Comparison of ENCODE assay signal across 8 cellular contexts in genomic region chr11:44861829-44862545, GRCh38.
DNase-seq lines count a peak whose midpoint lies in the region; ATAC-seq and TF ChIP-seq lines count a peak whose summit lies in the region.

No MANE protein-coding gene starts in this region.

- intact Hi-C loops in spleen (cut with DNase I; ENCODE audit: low total_unique reads) = no loop called here

- H3K36me3 ChIP-seq in right atrium auricular region (peaks cover 10% of the 10 kb centered on the region), spleen (no peaks in the 10 kb centered on the region)

- H3K36me3 Mint-ChIP-seq in activated naive CD8-positive, alpha-beta T cell treated with anti-CD3 and anti-CD28 coated beads, Interleukin-2, amount 10 ng/mL, durations not matched to agents 7 days and 5 days = no peaks in the 10 kb centered on the region

- DNase-seq in CD1c-positive myeloid dendritic cell (ENCODE audit: extremely low spot score) (peak; percentile 81), GM20000 (ENCODE audit: low spot score) (peak; percentile 91), SW 1271 (lab: John Stamatoyannopoulos, UW) (peak; percentile 77 to 94), right atrium auricular region (ENCODE audit: low spot score) (peak; percentile 89), spleen (peak; percentile 80), NCI-H345 (lab: John Stamatoyannopoulos, UW) (no peak)
- DNase-seq in activated naive CD8-positive, alpha-beta T cell treated with anti-CD3 and anti-CD28 coated beads, Interleukin-2, amount 10 ng/mL, durations not matched to agents 7 days and 5 days = peak; percentile 79

- no peak for TF ChIP-seq POLR2A in spleen (IDR thresholded peaks at IDR 0.05)

- TF ChIP-seq CTCF in GM20000 (IDR thresholded peaks at IDR 0.05; ENCODE audit: extremely low read depth, missing control alignments) = no peak
- no peak for TF ChIP-seq CTCF in right atrium auricular region (IDR thresholded peaks at IDR 0.05)
- TF ChIP-seq CTCF in spleen (IDR thresholded peaks at IDR 0.05 in 8 of 11, conservative IDR thresholded peaks at IDR 0.05 in 3 of 11) = no peak

- H3K9me3 Mint-ChIP-seq in activated naive CD8-positive, alpha-beta T cell treated with anti-CD3 and anti-CD28 coated beads, Interleukin-2, amount 10 ng/mL, durations not matched to agents 7 days and 5 days = no peaks in the 10 kb centered on the region

- H3K27me3 ChIP-seq in right atrium auricular region (no peaks in the 10 kb centered on the region), spleen (replicated peaks in 1 of 7) (peaks cover 0 to 4% (median 0%) of the 10 kb centered on the region in 7 donors)

- peak; percentile 99 for ATAC-seq in HG03565 (IDR thresholded peaks at IDR 0.05; ENCODE audit: unreplicated experiment)
- peak; percentile 100 for ATAC-seq in activated naive CD8-positive, alpha-beta T cell treated with anti-CD3 and anti-CD28 coated beads, Interleukin-2, amount 10 ng/mL, durations not matched to agents 7 days and 5 days (ENCODE audit: low read depth)

- peak overlapping the region; percentile 58 for H3K4me3 Mint-ChIP-seq in activated naive CD8-positive, alpha-beta T cell treated with anti-CD3 and anti-CD28 coated beads, Interleukin-2, amount 10 ng/mL, durations not matched to agents 7 days and 5 days

- H3K4me1 ChIP-seq in right atrium auricular region = peaks cover 0 to 71% of the 10 kb centered on the region in 2 donors
- peaks cover 0 to 21% (median 14%) of the 10 kb centered on the region in 6 donors for H3K4me1 ChIP-seq in spleen

- H3K27ac ChIP-seq in right atrium auricular region (peak overlapping the region; percentile 88 to 98), spleen (peak overlapping the region in 4 of 8 donors; percentile 22 to 48 (median 34))

- peaks cover 78% of the 10 kb centered on the region for H3K27me3 Mint-ChIP-seq in activated naive CD8-positive, alpha-beta T cell treated with anti-CD3 and anti-CD28 coated beads, Interleukin-2, amount 10 ng/mL, durations not matched to agents 7 days and 5 days

- POLR2A ChIA-PET in activated naive CD8-positive, alpha-beta T cell treated with anti-CD3 and anti-CD28 coated beads, Interleukin-2, amount 10 ng/mL, durations not matched to agents 7 days and 5 days (lab: Charles Lee) = no interaction called here

- peak overlapping the region; percentile 87 for H3K27ac Mint-ChIP-seq in activated naive CD8-positive, alpha-beta T cell treated with anti-CD3 and anti-CD28 coated beads, Interleukin-2, amount 10 ng/mL, durations not matched to agents 7 days and 5 days

- 24 to 33% (median 29%) methylated on average over 16 to 19 of the region's 19 CpGs for whole genome bisulfite sequencing in spleen, 5 donors

- peaks cover 16% of the 10 kb centered on the region for H3K4me1 Mint-ChIP-seq in activated naive CD8-positive, alpha-beta T cell treated with anti-CD3 and anti-CD28 coated beads, Interleukin-2, amount 10 ng/mL, durations not matched to agents 7 days and 5 days

- no peak overlapping the region for H3K4me3 ChIP-seq in right atrium auricular region
- H3K4me3 ChIP-seq in spleen = peak overlapping the region in 1 of 8 donors; percentile 12

- H3K9me3 ChIP-seq in right atrium auricular region = no peaks in the 10 kb centered on the region
- H3K9me3 ChIP-seq in spleen = no peaks in the 10 kb centered on the region
